Comparison of ENCODE assay signal across 2 cellular contexts in the genomic region with DNA sequence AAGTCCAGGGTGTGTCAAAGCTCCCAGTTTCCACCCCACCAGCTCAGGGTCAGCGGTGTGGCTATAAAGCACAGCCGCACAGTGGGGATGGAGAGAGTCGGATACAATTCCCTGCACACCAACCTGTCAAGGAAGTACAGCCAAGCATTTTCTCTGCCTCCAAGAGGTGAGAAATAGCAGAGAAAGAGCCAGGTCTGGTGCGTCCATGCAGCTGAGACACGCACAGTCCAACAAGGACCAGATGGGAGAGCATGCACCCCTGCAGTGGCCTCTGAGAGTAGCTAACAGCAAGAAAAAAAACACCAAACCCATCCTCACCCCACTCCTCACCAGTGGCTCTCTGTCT.
TF ChIP-seq lines count a peak whose summit lies in the region.

No MANE protein-coding gene starts in this region.

TF ChIP-seq in SK-N-SH treated with all-trans-retinoic acid at 6 μM for 48 hours, 23 proteins besides CTCF, POLR2A, EP300 and RAD21:
- TF ChIP-seq, protein P1, sequence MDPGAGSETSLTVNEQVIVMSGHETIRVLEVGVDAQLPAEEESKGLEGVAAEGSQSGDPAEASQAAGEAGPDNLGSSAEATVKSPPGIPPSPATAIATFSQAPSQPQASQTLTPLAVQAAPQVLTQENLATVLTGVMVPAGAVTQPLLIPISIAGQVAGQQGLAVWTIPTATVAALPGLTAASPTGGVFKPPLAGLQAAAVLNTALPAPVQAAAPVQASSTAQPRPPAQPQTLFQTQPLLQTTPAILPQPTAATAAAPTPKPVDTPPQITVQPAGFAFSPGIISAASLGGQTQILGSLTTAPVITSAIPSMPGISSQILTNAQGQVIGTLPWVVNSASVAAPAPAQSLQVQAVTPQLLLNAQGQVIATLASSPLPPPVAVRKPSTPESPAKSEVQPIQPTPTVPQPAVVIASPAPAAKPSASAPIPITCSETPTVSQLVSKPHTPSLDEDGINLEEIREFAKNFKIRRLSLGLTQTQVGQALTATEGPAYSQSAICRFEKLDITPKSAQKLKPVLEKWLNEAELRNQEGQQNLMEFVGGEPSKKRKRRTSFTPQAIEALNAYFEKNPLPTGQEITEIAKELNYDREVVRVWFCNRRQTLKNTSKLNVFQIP (CRISPR knock-in tag; IDR thresholded peaks at IDR 0.05; ENCODE audit: borderline replicate concordance, low read depth) = no peak
- no peak for TF ChIP-seq TOX (CRISPR knock-in tag; IDR thresholded peaks at IDR 0.05; ENCODE audit: borderline replicate concordance)

TF ChIP-seq in K562, 482 proteins besides CTCF, POLR2A, EP300 and RAD21 (continued from another document):
- TF ChIP-seq, protein P2, sequence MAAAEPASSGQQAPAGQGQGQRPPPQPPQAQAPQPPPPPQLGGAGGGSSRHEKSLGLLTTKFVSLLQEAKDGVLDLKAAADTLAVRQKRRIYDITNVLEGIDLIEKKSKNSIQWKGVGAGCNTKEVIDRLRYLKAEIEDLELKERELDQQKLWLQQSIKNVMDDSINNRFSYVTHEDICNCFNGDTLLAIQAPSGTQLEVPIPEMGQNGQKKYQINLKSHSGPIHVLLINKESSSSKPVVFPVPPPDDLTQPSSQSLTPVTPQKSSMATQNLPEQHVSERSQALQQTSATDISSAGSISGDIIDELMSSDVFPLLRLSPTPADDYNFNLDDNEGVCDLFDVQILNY (CRISPR knock-in tag; IDR thresholded peaks at IDR 0.05) = no peak
- TF ChIP-seq, protein P3, sequence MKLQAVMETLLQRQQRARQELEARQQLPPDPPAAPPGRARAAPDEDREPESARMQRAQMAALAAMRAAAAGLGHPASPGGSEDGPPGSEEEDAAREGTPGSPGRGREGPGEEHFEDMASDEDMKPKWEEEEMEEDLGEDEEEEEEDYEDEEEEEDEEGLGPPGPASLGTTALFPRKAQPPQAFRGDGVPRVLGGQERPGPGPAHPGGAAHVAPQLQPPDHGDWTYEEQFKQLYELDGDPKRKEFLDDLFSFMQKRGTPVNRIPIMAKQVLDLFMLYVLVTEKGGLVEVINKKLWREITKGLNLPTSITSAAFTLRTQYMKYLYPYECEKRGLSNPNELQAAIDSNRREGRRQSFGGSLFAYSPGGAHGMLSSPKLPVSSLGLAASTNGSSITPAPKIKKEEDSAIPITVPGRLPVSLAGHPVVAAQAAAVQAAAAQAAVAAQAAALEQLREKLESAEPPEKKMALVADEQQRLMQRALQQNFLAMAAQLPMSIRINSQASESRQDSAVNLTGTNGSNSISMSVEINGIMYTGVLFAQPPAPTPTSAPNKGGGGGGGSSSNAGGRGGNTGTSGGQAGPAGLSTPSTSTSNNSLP (IDR thresholded peaks at IDR 0.05; ENCODE audit: borderline replicate concordance, low read depth, low read length) = no peak
- TF ChIP-seq RBM15 (IDR thresholded peaks at IDR 0.05; ENCODE audit: insufficient read depth, low read length) = no peak
- TF ChIP-seq ZBTB8A (IDR thresholded peaks at IDR 0.05; ENCODE audit: partially characterized antibody) = no peak
- TF ChIP-seq ZEB2 (IDR thresholded peaks at IDR 0.05) = no peak
- TF ChIP-seq, protein P4, sequence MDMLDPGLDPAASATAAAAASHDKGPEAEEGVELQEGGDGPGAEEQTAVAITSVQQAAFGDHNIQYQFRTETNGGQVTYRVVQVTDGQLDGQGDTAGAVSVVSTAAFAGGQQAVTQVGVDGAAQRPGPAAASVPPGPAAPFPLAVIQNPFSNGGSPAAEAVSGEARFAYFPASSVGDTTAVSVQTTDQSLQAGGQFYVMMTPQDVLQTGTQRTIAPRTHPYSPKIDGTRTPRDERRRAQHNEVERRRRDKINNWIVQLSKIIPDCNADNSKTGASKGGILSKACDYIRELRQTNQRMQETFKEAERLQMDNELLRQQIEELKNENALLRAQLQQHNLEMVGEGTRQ (CRISPR knock-in tag; IDR thresholded peaks at IDR 0.05) = no peak
